ENCODE assay signal across 1 cellular context in the genomic region with DNA sequence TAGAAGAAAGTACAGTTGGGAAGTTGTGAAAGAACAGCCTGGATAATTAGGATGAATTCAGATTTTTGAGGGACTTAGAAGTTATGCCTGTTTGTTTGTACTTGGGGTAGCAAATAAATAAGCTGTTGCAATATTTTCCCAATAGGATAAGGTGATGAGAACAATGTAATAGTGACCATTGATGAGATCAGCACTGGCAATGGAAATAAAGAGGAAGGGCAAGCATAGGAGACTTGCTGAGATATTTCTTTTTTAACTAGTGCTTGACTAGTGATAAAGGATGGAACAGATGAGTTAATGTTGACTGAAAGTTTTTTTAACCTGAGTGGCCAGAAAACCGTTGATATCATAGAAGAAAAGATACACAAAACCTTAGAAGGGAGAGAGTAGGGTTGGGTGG.
TF ChIP-seq lines count a peak whose summit lies in the region.

No MANE protein-coding gene starts in this region.

TF ChIP-seq in IMR-90, 13 proteins besides CTCF, POLR2A, EP300 and RAD21:
- TF ChIP-seq MXI1 (IDR thresholded peaks at IDR 0.05; ENCODE audit: borderline replicate concordance, low read depth, low read length) (no peak), RFX5 (IDR thresholded peaks at IDR 0.05; ENCODE audit: low read depth, low read length) (no peak), RCOR1 (IDR thresholded peaks at IDR 0.05; ENCODE audit: insufficient replicate concordance, low read length) (no peak), MAFK (IDR thresholded peaks at IDR 0.05; ENCODE audit: low read depth, low read length) (no peak), SMC3 (IDR thresholded peaks at IDR 0.05; ENCODE audit: low read depth, low read length) (no peak), FOS (IDR thresholded peaks at IDR 0.05; ENCODE audit: low read depth, low read length) (no peak), CHD1 (IDR thresholded peaks at IDR 0.05; ENCODE audit: low read depth, low read length) (no peak), CEBPB (IDR thresholded peaks at IDR 0.05; ENCODE audit: low read depth, low read length) (no peak), BHLHE40 (IDR thresholded peaks at IDR 0.05; ENCODE audit: low read depth, low read length) (no peak), MAZ (IDR thresholded peaks at IDR 0.05; ENCODE audit: borderline replicate concordance, low read depth, low read length) (no peak), NFE2L2 (IDR thresholded peaks at IDR 0.05; ENCODE audit: low read depth, low read length) (no peak)
- TF ChIP-seq, protein P1, sequence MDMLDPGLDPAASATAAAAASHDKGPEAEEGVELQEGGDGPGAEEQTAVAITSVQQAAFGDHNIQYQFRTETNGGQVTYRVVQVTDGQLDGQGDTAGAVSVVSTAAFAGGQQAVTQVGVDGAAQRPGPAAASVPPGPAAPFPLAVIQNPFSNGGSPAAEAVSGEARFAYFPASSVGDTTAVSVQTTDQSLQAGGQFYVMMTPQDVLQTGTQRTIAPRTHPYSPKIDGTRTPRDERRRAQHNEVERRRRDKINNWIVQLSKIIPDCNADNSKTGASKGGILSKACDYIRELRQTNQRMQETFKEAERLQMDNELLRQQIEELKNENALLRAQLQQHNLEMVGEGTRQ (IDR thresholded peaks at IDR 0.05; ENCODE audit: low read depth, low read length): no peak
- TF ChIP-seq, protein P2, sequence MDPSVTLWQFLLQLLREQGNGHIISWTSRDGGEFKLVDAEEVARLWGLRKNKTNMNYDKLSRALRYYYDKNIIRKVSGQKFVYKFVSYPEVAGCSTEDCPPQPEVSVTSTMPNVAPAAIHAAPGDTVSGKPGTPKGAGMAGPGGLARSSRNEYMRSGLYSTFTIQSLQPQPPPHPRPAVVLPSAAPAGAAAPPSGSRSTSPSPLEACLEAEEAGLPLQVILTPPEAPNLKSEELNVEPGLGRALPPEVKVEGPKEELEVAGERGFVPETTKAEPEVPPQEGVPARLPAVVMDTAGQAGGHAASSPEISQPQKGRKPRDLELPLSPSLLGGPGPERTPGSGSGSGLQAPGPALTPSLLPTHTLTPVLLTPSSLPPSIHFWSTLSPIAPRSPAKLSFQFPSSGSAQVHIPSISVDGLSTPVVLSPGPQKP (IDR thresholded peaks at IDR 0.05; ENCODE audit: borderline replicate concordance, low read depth, low read length): no peak
